ENCODE assay signal across 22 cellular contexts in genomic region chrX:73867144-73867543, GRCh38. TPM values are rescaled to one million over a fixed set of nuclear protein-coding genes. Genes with fewer than 3 reads are reported as not detected.
"Had no signal": no experiment of that assay in that cellular context is flagged by ENCODE, and none has a peak within 500 bp of the region (broad histone marks: within the 10 kb centered on the region; RNA-seq: fewer than 3 reads in every experiment).

No MANE protein-coding gene starts in this region.

- H3K9me3 ChIP-seq: colonic mucosa, esophagus muscularis mucosa, gastrocnemius medialis, heart right ventricle, left lung, lower lobe of right lung had no signal

- H3K4me1 Mint-ChIP-seq: naive B cell had no signal

- H3K4me3 Mint-ChIP-seq: dendritic cell treated with granulocyte-macrophage colony-stimulating factor and Interleukin-4, amounts not matched to agents 40 ng/mL and 50 ng/mL, for 4 days; mesothelial cell of epicardium; naive B cell had no signal

- H3K9me3 Mint-ChIP-seq: dendritic cell treated with granulocyte-macrophage colony-stimulating factor and Interleukin-4, amounts not matched to agents 40 ng/mL and 50 ng/mL, for 4 days had no signal

- H3K36me3 ChIP-seq: colonic mucosa, esophagus muscularis mucosa, gastrocnemius medialis, heart right ventricle, left lung, lower lobe of right lung had no signal

- H3K27me3 ChIP-seq: colonic mucosa, esophagus muscularis mucosa, foreskin keratinocyte, left lung had no signal

- DNase-seq: colonic mucosa; cortex of kidney; effector CD8-positive, alpha-beta T cell; foreskin keratinocyte; gastrocnemius medialis; glutamatergic neuron; head of caudate nucleus; heart right ventricle; hippocampal formation; left cardiac atrium; left lung; left ventricle myocardium superior; lower lobe of right lung; mesenchymal stem cell; naive B cell had no signal

- H3K4me3 ChIP-seq: colonic mucosa, esophagus muscularis mucosa, gastrocnemius medialis, heart right ventricle, left lung, lower lobe of right lung had no signal

- H3K27ac Mint-ChIP-seq: dendritic cell treated with granulocyte-macrophage colony-stimulating factor and Interleukin-4, amounts not matched to agents 40 ng/mL and 50 ng/mL, for 4 days; mesothelial cell of epicardium had no signal

- H3K36me3 Mint-ChIP-seq: mesothelial cell of epicardium, naive B cell had no signal

- H3K27me3 Mint-ChIP-seq: dendritic cell treated with granulocyte-macrophage colony-stimulating factor and Interleukin-4, amounts not matched to agents 40 ng/mL and 50 ng/mL, for 4 days had no signal

- ATAC-seq: foreskin keratinocyte, gastrocnemius medialis, heart right ventricle, left cardiac atrium, left lung, left ventricle myocardium superior, lower lobe of right lung had no signal

RNA-seq across cellular contexts. Expression of gene XIST, which starts 14.6 kb away (rescaled TPM):
- total RNA-seq: chondrocyte, epithelial cell of proximal tubule, foreskin keratinocyte, kidney epithelial cell, lung microvascular endothelial cell had no signal
- polyA plus RNA-seq: foreskin keratinocyte had no signal
